Comparison of ENCODE assay signal across 7 cellular contexts in the genomic region with DNA sequence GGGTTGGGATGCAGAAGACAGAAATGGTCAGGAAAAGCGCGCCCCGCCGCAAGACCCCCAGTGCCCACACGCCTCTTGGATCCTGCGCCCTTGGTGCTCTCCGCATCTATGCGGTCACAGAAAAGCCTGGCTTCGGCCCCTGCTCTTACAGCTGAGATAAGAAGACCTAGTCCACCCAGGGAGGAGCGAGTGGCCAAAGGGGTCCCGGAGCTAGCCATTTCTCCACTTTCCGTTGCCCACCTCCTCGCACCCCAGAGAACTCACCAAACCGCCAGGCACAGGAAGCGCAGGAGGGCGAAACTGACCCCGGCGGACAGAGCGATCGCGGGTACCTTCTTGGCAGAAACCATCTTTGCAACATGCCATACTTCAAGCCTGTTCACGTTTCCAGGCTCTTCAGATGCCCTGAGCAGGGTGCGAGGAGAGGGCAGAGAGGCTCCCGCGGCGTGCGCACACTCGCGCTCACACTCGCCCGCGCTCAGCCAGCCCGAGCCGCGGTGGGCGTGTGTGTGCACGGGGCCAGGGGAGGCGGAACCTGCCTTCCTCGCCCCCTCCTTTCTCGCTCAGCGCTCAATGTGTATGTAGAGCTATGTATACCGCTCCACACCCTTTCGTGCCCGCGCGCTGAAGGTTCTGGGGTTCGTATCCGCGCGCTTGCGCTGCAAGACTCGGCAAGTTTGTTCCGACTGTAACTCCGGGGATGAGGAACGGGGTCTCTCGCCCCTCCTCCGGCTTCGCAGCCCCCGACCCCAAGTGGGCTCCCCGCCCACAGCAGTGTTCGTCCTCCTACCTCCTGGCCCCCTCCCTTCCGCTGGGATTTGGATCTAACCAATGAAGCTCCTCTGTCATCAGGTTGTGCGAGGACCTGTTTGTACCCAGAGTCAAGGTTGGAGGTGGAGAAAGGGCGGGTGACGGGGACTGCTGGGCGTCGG. TPM values are rescaled to one million over a fixed set of nuclear protein-coding genes. Genes with fewer than 3 reads are reported as not detected.
DNase-seq lines count a peak whose midpoint lies in the region; ATAC-seq and TF ChIP-seq lines count a peak whose summit lies in the region.

Gene GABRA4, minus strand, starts transcription at position 507 of the 932 bp plus-strand sequence. Its CDS starts 157 bp downstream, at position 350.

- H3K36me3 ChIP-seq in HEK293 (ENCODE audit: control insufficient read depth in 2 of 2, insufficient read depth in 1 of 2, low read length in 2 of 2) (no peaks in the 10 kb centered on the region), smooth muscle cell (ENCODE audit: low read depth) (no peaks in the 10 kb centered on the region), prostate gland (no peaks in the 10 kb centered on the region)

- H2AFZ ChIP-seq in smooth muscle cell (ENCODE audit: low read depth), result no peak within 1 kb of the TSS

- no peak within 1 kb of the TSS for H3K27ac ChIP-seq in HEK293 (ENCODE audit: extremely low read depth, low read depth, low read length)
- H3K27ac ChIP-seq in right cardiac atrium (ENCODE audit: low read length), result no peak within 1 kb of the TSS
- H3K27ac ChIP-seq in smooth muscle cell (ENCODE audit: low read depth), result no peak within 1 kb of the TSS
- H3K27ac ChIP-seq in prostate gland, result no peak within 1 kb of the TSS

- no peaks in the 10 kb centered on the region for H3F3A ChIP-seq in smooth muscle cell (ENCODE audit: low read depth)

- 2% methylated on average over 67 of the region's 67 CpGs for WGBS in right cardiac atrium
- 4% methylated on average over 56 of the region's 67 CpGs for WGBS in smooth muscle cell (ENCODE audit: low lambda C conversion rate)
- WGBS in prostate gland, result 2% methylated on average over 56 of the region's 67 CpGs

- H4K20me1 ChIP-seq in smooth muscle cell (ENCODE audit: low read depth), result no peaks in the 10 kb centered on the region

- H3K4me1 Mint-ChIP-seq in activated naive CD4-positive, alpha-beta T cell treated with anti-CD3 and anti-CD28 coated beads, Interleukin-2, amount 50 U/mL, for 24 hours, result peaks cover 23% of the 10 kb centered on the region

- no peaks in the 10 kb centered on the region for H3K36me3 Mint-ChIP-seq in activated naive CD4-positive, alpha-beta T cell treated with anti-CD3 and anti-CD28 coated beads, Interleukin-2, amount 50 U/mL, for 24 hours

- H3K4me1 ChIP-seq in HEK293 (ENCODE audit: control insufficient read depth, insufficient read depth, low read length) (no peaks in the 10 kb centered on the region), right cardiac atrium (ENCODE audit: control insufficient read depth, insufficient read depth, low read length) (no peaks in the 10 kb centered on the region), smooth muscle cell (ENCODE audit: low read depth) (no peaks in the 10 kb centered on the region), prostate gland (replicated peaks) (no peaks in the 10 kb centered on the region)

- TF ChIP-seq CTCF in HEK293 (tag by site-specific recombination; IDR thresholded peaks at IDR 0.05) (no peak), smooth muscle cell (IDR thresholded peaks at IDR 0.05; ENCODE audit: borderline replicate concordance, insufficient read depth, poor library complexity, severe bottlenecking) (no peak), prostate gland (IDR thresholded peaks at IDR 0.05) (no peak)

- H3K27me3 ChIP-seq in right cardiac atrium (ENCODE audit: control insufficient read depth, insufficient read depth), result no peaks in the 10 kb centered on the region
- peaks cover 86% of the 10 kb centered on the region for H3K27me3 ChIP-seq in smooth muscle cell (ENCODE audit: low read depth)
- H3K27me3 ChIP-seq in prostate gland (replicated peaks; ENCODE audit: insufficient read depth), result peaks cover 12% of the 10 kb centered on the region

- CTCF ChIA-PET in HEK293 (lab: Yijun Ruan, JAX), result no interaction called here

- peak within 1 kb of the TSS; percentile 42 for H3K4me3 Mint-ChIP-seq in activated naive CD4-positive, alpha-beta T cell treated with anti-CD3 and anti-CD28 coated beads, Interleukin-2, amount 50 U/mL, for 24 hours

- H3K79me2 ChIP-seq in smooth muscle cell (ENCODE audit: low read depth), result no peaks in the 10 kb centered on the region

- peak within 1 kb of the TSS; percentile 81 for H3K4me2 ChIP-seq in smooth muscle cell

- peak within 1 kb of the TSS; percentile 49 for H3K4me3 ChIP-seq in HEK293 (ENCODE audit: low read depth, low read length)
- H3K4me3 ChIP-seq in right cardiac atrium (ENCODE audit: low read length), result peak within 1 kb of the TSS; percentile 27
- H3K4me3 ChIP-seq in smooth muscle cell, result peak within 1 kb of the TSS; percentile 36
- no peak within 1 kb of the TSS for H3K4me3 ChIP-seq in prostate gland

- POLR2A ChIA-PET in HEK293 (lab: Yijun Ruan, JAX), result no interaction called here

- H3K27ac Mint-ChIP-seq in activated naive CD4-positive, alpha-beta T cell treated with anti-CD3 and anti-CD28 coated beads, Interleukin-2, amount 50 U/mL, for 24 hours, result no peak within 1 kb of the TSS

- H3K9me3 ChIP-seq in HEK293 (ENCODE audit: control insufficient read depth, insufficient read depth, low read depth, low read length) (no peaks in the 10 kb centered on the region), right cardiac atrium (ENCODE audit: control insufficient read depth, low read length) (no peaks in the 10 kb centered on the region), smooth muscle cell (replicated peaks; ENCODE audit: low read depth) (no peaks in the 10 kb centered on the region), prostate gland (no peaks in the 10 kb centered on the region)

- H3K27me3 Mint-ChIP-seq in activated naive CD4-positive, alpha-beta T cell treated with anti-CD3 and anti-CD28 coated beads, Interleukin-2, amount 50 U/mL, for 24 hours, result peaks cover 39% of the 10 kb centered on the region

- H3K9me3 Mint-ChIP-seq in activated naive CD4-positive, alpha-beta T cell treated with anti-CD3 and anti-CD28 coated beads, Interleukin-2, amount 50 U/mL, for 24 hours, result no peaks in the 10 kb centered on the region

- intact Hi-C loops in right cardiac atrium (cut with DNase I), result no loop called here
- intact Hi-C loops in prostate gland (cut with DNase I), result no loop called here

- no peak for TF ChIP-seq POLR2A in prostate gland (IDR thresholded peaks at IDR 0.05)

- H3K9ac ChIP-seq in smooth muscle cell (ENCODE audit: low read depth), result no peak within 1 kb of the TSS

- ATAC-seq in right cardiac atrium (peak; percentile 56 to 64), HG02840 (IDR thresholded peaks at IDR 0.05; ENCODE audit: low FRiP score, unreplicated experiment) (no peak), GM21825 (IDR thresholded peaks at IDR 0.05; ENCODE audit: unreplicated experiment) (no peak)

- DNase-seq in right cardiac atrium (peak in 2 of 3 donors; percentile 27 to 34), smooth muscle cell (lab: John Stamatoyannopoulos, UW; ENCODE audit: unreplicated experiment) (no peak), prostate gland (ENCODE audit: low spot score) (no peak)

TF ChIP-seq in HEK293, 187 proteins besides CTCF, POLR2A, EP300 and RAD21:
- TF ChIP-seq ZNF404 (tag by site-specific recombination; IDR thresholded peaks at IDR 0.05), result no peak
- TF ChIP-seq ZNF704 (tag by site-specific recombination; IDR thresholded peaks at IDR 0.05), result no peak
- TF ChIP-seq ZFP37 (tag by site-specific recombination; IDR thresholded peaks at IDR 0.05), result no peak
- no peak for TF ChIP-seq SETDB1 (IDR thresholded peaks at IDR 0.05; ENCODE audit: insufficient read length, low read length)
- no peak for TF ChIP-seq ZNF660 (tag by site-specific recombination; IDR thresholded peaks at IDR 0.05)
- no peak for TF ChIP-seq ZNF169 (tag by site-specific recombination; IDR thresholded peaks at IDR 0.05)
- TF ChIP-seq ZNF549 (tag by site-specific recombination; IDR thresholded peaks at IDR 0.05), result no peak
- no peak for TF ChIP-seq ZNF354C (tag by site-specific recombination; IDR thresholded peaks at IDR 0.05; ENCODE audit: borderline replicate concordance, low read depth)
- no peak for TF ChIP-seq ZNF76 (tag by site-specific recombination; IDR thresholded peaks at IDR 0.05; ENCODE audit: borderline replicate concordance, low read depth)
- TF ChIP-seq ZNF514 (tag by site-specific recombination; IDR thresholded peaks at IDR 0.05), result no peak

RNA-seq across cellular contexts. Expression of gene GABRA4, which starts in this region (rescaled TPM):
- total RNA-seq in right cardiac atrium (1 to 10 TPM in 1 of 4 donors, under 1 TPM in 3; 0.03 to 1.9 (median 0.26) TPM), smooth muscle cell (not detected in 2 replicates), prostate gland (under 1 TPM in 1 of 2 donors, not detected in 1; 0.28 TPM)
- polyA plus RNA-seq in right cardiac atrium (0.18 TPM), smooth muscle cell (not detected in 2 replicates)

Comparison
In these comparisons a context has a peak if more than half of its experiments do, and no peak if none do; other contexts are left out.
1. H3K4me3 ChIP-seq: peak in HEK293 (single experiment), right cardiac atrium (single experiment) and smooth muscle cell (single experiment); none in prostate gland (0 of 2).
2. ATAC-seq: peak in right cardiac atrium (2 of 2); none in HG02840 (single experiment) and GM21825 (single experiment).
3. DNase-seq: peak in right cardiac atrium (2 of 3); none in smooth muscle cell (single experiment) and prostate gland (single experiment).